21 cellular contexts compared by ENCODE assay signal in genomic region chr13:57739791-57740190, GRCh38.
"Had no signal": no experiment of that assay in that cellular context is flagged by ENCODE, and none has a peak within 500 bp of the region (broad histone marks: within the 10 kb centered on the region; RNA-seq: fewer than 3 reads in every experiment).

No MANE protein-coding gene starts in this region.

- H3K36me3 ChIP-seq: transverse colon, uterus had no signal

- H3K27me3 ChIP-seq: foreskin keratinocyte, transverse colon, uterus had no signal

- H3K36me3 Mint-ChIP-seq: activated naive CD8-positive, alpha-beta T cell treated with anti-CD3 and anti-CD28 coated beads for 36 hours had no signal

- H3K9me3 ChIP-seq: transverse colon, uterus had no signal

- ATAC-seq: activated CD8-positive, alpha-beta T cell treated with anti-CD3 and anti-CD28 coated beads for 36 hours; activated T-helper 17 cell treated with anti-CD3 and anti-CD28 coated beads, Interleukin-2, amount 50 U/mL, for 72 hours; foreskin keratinocyte; left colon; naive thymus-derived CD4-positive, alpha-beta T cell had no signal

- H3K27ac Mint-ChIP-seq: activated B cell treated with CpG ODN at 0.5 μM for 24 hours; activated CD8-positive, alpha-beta T cell treated with anti-CD3 and anti-CD28 coated beads for 36 hours; activated naive CD8-positive, alpha-beta T cell treated with anti-CD3 and anti-CD28 coated beads for 36 hours; activated T-helper 17 cell treated with anti-CD3 and anti-CD28 coated beads, Interleukin-2, amount 50 U/mL, for 72 hours; naive thymus-derived CD4-positive, alpha-beta T cell; stimulated activated naive CD8-positive, alpha-beta T cell treated with anti-CD3 and anti-CD28 coated beads, Interleukin-15, Interleukin-2, amounts not matched to agents 100 ng/mL and 50 ng/mL, for 24 hours; T-helper 2 cell treated with Interferon-gamma antibody and Interleukin-4, amounts not matched to agents 5 μg/mL and 100 μg/mL, for 36 hours had no signal

- H3K4me3 Mint-ChIP-seq: activated B cell treated with CpG ODN at 0.5 μM for 24 hours; activated CD8-positive, alpha-beta T cell treated with anti-CD3 and anti-CD28 coated beads for 36 hours; activated naive CD8-positive, alpha-beta T cell treated with anti-CD3 and anti-CD28 coated beads for 36 hours; activated T-helper 17 cell treated with anti-CD3 and anti-CD28 coated beads, Interleukin-2, amount 50 U/mL, for 72 hours; naive thymus-derived CD4-positive, alpha-beta T cell; stimulated activated naive CD8-positive, alpha-beta T cell treated with anti-CD3 and anti-CD28 coated beads, Interleukin-15, Interleukin-2, amounts not matched to agents 100 ng/mL and 50 ng/mL, for 24 hours; T-helper 2 cell treated with Interferon-gamma antibody and Interleukin-4, amounts not matched to agents 5 μg/mL and 100 μg/mL, for 36 hours had no signal

- H3K27ac ChIP-seq: foreskin keratinocyte, parathyroid adenoma, transverse colon, uterus had no signal

- H3K4me3 ChIP-seq: transverse colon, uterus had no signal

- H3K4me1 ChIP-seq: foreskin keratinocyte, parathyroid adenoma, transverse colon, uterus had no signal

- DNase-seq: activated B cell treated with CpG ODN at 0.5 μM for 24 hours; activated CD4-positive, alpha-beta T cell treated with anti-CD3 and anti-CD28 coated beads for 48 hours; activated CD8-positive, alpha-beta T cell treated with anti-CD3 and anti-CD28 coated beads for 36 hours; activated naive CD4-positive, alpha-beta T cell; activated naive CD8-positive, alpha-beta T cell treated with anti-CD3 and anti-CD28 coated beads for 36 hours; activated T-cell treated with anti-CD3 and anti-CD28 coated beads, Interleukin-2, amount 50 U/mL, for 1 hour; foreskin keratinocyte; hypothalamus; islet precursor cell; left colon; mammary epithelial cell; naive thymus-derived CD4-positive, alpha-beta T cell; retina; stimulated activated CD4-positive, alpha-beta T cell treated with anti-CD3 and anti-CD28 coated beads, Interleukin-12 subunit alpha, Interleukin-12 subunit beta, amount 100 ng/mL, for 4 hours; stimulated activated CD4-positive, alpha-beta T cell treated with anti-CD3 and anti-CD28 coated beads, Interleukin-2, amount 100 ng/mL, for 24 hours; transverse colon; uterus had no signal

- H3K4me1 Mint-ChIP-seq: activated B cell treated with CpG ODN at 0.5 μM for 24 hours; activated naive CD8-positive, alpha-beta T cell treated with anti-CD3 and anti-CD28 coated beads for 36 hours; activated T-helper 17 cell treated with anti-CD3 and anti-CD28 coated beads, Interleukin-2, amount 50 U/mL, for 72 hours; naive thymus-derived CD4-positive, alpha-beta T cell had no signal

- H3K9me3 Mint-ChIP-seq: activated CD8-positive, alpha-beta T cell treated with anti-CD3 and anti-CD28 coated beads for 36 hours had no signal

- H3K27me3 Mint-ChIP-seq: activated B cell treated with CpG ODN at 0.5 μM for 24 hours; activated CD8-positive, alpha-beta T cell treated with anti-CD3 and anti-CD28 coated beads for 36 hours; activated naive CD8-positive, alpha-beta T cell treated with anti-CD3 and anti-CD28 coated beads for 36 hours; activated T-helper 17 cell treated with anti-CD3 and anti-CD28 coated beads, Interleukin-2, amount 50 U/mL, for 72 hours; naive thymus-derived CD4-positive, alpha-beta T cell; stimulated activated naive CD8-positive, alpha-beta T cell treated with anti-CD3 and anti-CD28 coated beads, Interleukin-15, Interleukin-2, amounts not matched to agents 100 ng/mL and 50 ng/mL, for 24 hours had no signal
